1 cellular context compared by ENCODE assay signal in genomic region chr1:42529724-42530161, GRCh38.
TF ChIP-seq lines count a peak whose summit lies in the region.

No MANE protein-coding gene starts in this region.

TF ChIP-seq in GM12878, 131 proteins besides CTCF, POLR2A, EP300 and RAD21 (continued from another document):
- TF ChIP-seq, protein P1, sequence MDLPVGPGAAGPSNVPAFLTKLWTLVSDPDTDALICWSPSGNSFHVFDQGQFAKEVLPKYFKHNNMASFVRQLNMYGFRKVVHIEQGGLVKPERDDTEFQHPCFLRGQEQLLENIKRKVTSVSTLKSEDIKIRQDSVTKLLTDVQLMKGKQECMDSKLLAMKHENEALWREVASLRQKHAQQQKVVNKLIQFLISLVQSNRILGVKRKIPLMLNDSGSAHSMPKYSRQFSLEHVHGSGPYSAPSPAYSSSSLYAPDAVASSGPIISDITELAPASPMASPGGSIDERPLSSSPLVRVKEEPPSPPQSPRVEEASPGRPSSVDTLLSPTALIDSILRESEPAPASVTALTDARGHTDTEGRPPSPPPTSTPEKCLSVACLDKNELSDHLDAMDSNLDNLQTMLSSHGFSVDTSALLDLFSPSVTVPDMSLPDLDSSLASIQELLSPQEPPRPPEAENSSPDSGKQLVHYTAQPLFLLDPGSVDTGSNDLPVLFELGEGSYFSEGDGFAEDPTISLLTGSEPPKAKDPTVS (IDR thresholded peaks at IDR 0.05; ENCODE audit: low read depth, low read length) = no peak
- TF ChIP-seq RELB (IDR thresholded peaks at IDR 0.05; ENCODE audit: low read depth) (no peak), SMAD1 (IDR thresholded peaks at IDR 0.05; ENCODE audit: low read depth, partially characterized antibody) (no peak), BRCA1 (IDR thresholded peaks at IDR 0.05; ENCODE audit: low read depth, low read length) (no peak), NFIC (IDR thresholded peaks at IDR 0.05; ENCODE audit: low read depth, low read length) (no peak), IRF5 (IDR thresholded peaks at IDR 0.05; ENCODE audit: borderline replicate concordance) (no peak), MYB (IDR thresholded peaks at IDR 0.05; ENCODE audit: borderline replicate concordance, low read depth, low read length) (no peak), TCF3 (IDR thresholded peaks at IDR 0.05; ENCODE audit: borderline replicate concordance, insufficient read depth, low read depth, low read length) (no peak), STAT3 (IDR thresholded peaks at IDR 0.05; ENCODE audit: low read depth, low read length) (no peak), EED (IDR thresholded peaks at IDR 0.05; ENCODE audit: low read depth) (0 out of 2 replicates have a peak, but pooled peaks have one; percentile 22), SREBF1 (IDR thresholded peaks at IDR 0.05; ENCODE audit: low read length) (no peak), ZNF207 (IDR thresholded peaks at IDR 0.05; ENCODE audit: borderline replicate concordance) (no peak), NR2F1 (conservative IDR thresholded peaks at IDR 0.05) (no peak), STAT1 (conservative IDR thresholded peaks at IDR 0.05) (no peak)
- TF ChIP-seq, protein P2, sequence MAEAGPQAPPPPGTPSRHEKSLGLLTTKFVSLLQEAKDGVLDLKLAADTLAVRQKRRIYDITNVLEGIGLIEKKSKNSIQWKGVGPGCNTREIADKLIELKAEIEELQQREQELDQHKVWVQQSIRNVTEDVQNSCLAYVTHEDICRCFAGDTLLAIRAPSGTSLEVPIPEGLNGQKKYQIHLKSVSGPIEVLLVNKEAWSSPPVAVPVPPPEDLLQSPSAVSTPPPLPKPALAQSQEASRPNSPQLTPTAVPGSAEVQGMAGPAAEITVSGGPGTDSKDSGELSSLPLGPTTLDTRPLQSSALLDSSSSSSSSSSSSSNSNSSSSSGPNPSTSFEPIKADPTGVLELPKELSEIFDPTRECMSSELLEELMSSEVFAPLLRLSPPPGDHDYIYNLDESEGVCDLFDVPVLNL (IDR thresholded peaks at IDR 0.05; ENCODE audit: low read depth, low read length) = no peak
- TF ChIP-seq, protein P3, sequence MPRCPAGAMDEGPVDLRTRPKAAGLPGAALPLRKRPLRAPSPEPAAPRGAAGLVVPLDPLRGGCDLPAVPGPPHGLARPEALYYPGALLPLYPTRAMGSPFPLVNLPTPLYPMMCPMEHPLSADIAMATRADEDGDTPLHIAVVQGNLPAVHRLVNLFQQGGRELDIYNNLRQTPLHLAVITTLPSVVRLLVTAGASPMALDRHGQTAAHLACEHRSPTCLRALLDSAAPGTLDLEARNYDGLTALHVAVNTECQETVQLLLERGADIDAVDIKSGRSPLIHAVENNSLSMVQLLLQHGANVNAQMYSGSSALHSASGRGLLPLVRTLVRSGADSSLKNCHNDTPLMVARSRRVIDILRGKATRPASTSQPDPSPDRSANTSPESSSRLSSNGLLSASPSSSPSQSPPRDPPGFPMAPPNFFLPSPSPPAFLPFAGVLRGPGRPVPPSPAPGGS (IDR thresholded peaks at IDR 0.05; ENCODE audit: borderline replicate concordance, insufficient read depth, low read depth, low read length, poor library complexity, severe bottlenecking) = peak; percentile 49
TF ChIP-seq in GM12878: peak in this region for 4.
